In genomic region chr2:236394571-236394970, GRCh38 we compare ENCODE assay signal across 20 cellular contexts.
DNase-seq lines count a peak whose midpoint lies in the region; ATAC-seq and TF ChIP-seq lines count a peak whose summit lies in the region.
"Had no signal": no experiment of that assay in that cellular context is flagged by ENCODE, and none has a peak within 500 bp of the region (broad histone marks: within the 10 kb centered on the region; RNA-seq: fewer than 3 reads in every experiment).

No MANE protein-coding gene starts in this region.

- H2BK120ac ChIP-seq in H9 (ENCODE audit: low read depth, low read length, poor library complexity, severe bottlenecking): no peak overlapping the region

- no peak overlapping the region for H3K18ac ChIP-seq in H9 (ENCODE audit: insufficient read length, low read depth, low read length)

- H3K27me3 ChIP-seq in H9 (ENCODE audit: insufficient read depth, low read length): no peaks in the 10 kb centered on the region
- H3K27me3 ChIP-seq in vagina: no peaks in the 10 kb centered on the region
- peaks cover 0 to under 1% (median 0%) of the 10 kb centered on the region in 3 donors for H3K27me3 ChIP-seq in gastrocnemius medialis
- H3K27me3 ChIP-seq: BE2C had no signal

- H3K27ac ChIP-seq in H9 (ENCODE audit: insufficient read length, low read depth, low read length): no peak overlapping the region
- H3K27ac ChIP-seq in vagina: no peak overlapping the region
- H3K27ac ChIP-seq in gastrocnemius medialis: no peak overlapping the region
- H3K27ac ChIP-seq: GM23248, HL-60 had no signal

- DNase-seq in H9 (peak; percentile 9), NCI-H510A treated with DMSO at 0.1 percent for 48 hours (lab: John Stamatoyannopoulos, UW) (peak; percentile 53), islet precursor cell (peak; percentile 25), vagina (ENCODE audit: extremely low spot score in 2 of 2) (peak; percentile 19 to 27), hypothalamus (lab: John Stamatoyannopoulos, UW) (no peak), gastrocnemius medialis (no peak)
- DNase-seq: ACHN; BE2C; C1 segment of cervical spinal cord; Caco-2; CD4-positive, CD25-positive, alpha-beta regulatory T cell; CD8-positive, alpha-beta memory T cell; DMS153; DMS79; GF-D8; GM23248; HFFc6 had no signal

- H4K5ac ChIP-seq in H9 (ENCODE audit: insufficient read length, low read depth, low read length): no peak overlapping the region

- H2BK20ac ChIP-seq in H9 (ENCODE audit: low read depth, low read length, poor library complexity, severe bottlenecking): no peak overlapping the region

- no peak overlapping the region for H3K4ac ChIP-seq in H9 (ENCODE audit: low read depth, low read length)

- H3K4me2 ChIP-seq in H9 (ENCODE audit: insufficient read depth, insufficient read length, low read length): no peak overlapping the region

- no peak overlapping the region for H3K23ac ChIP-seq in H9 (ENCODE audit: insufficient read length, low read depth, low read length)

- no peak overlapping the region for H4K91ac ChIP-seq in H9 (ENCODE audit: insufficient read length, low read depth, low read length)

- H3K36me3 Mint-ChIP-seq in H9 (ENCODE audit: insufficient read depth in 1 of 3, low read depth in 3 of 3): peaks cover 0 to 9% (median 9%) of the 10 kb centered on the region in 3 experiments; a peak in 4 of 7 replicates
- H3K36me3 Mint-ChIP-seq: CD4-positive, CD25-positive, alpha-beta regulatory T cell had no signal

- H4K20me1 ChIP-seq in H9 (ENCODE audit: control insufficient read depth, insufficient read depth, insufficient read length): no peaks in the 10 kb centered on the region

- H3K27me3 Mint-ChIP-seq in H9 (ENCODE audit: low read depth): no peaks in the 10 kb centered on the region

- H3K4me1 ChIP-seq in H9 (ENCODE audit: insufficient read depth, low read length) (no peaks in the 10 kb centered on the region), vagina (no peaks in the 10 kb centered on the region), gastrocnemius medialis (no peaks in the 10 kb centered on the region)
- H3K4me1 ChIP-seq: BE2C, Caco-2 had no signal

- no peak overlapping the region for H3K27ac Mint-ChIP-seq in H9
- H3K27ac Mint-ChIP-seq: CD4-positive, CD25-positive, alpha-beta regulatory T cell; CD8-positive, alpha-beta memory T cell; HFFc6 had no signal

- H3K79me2 ChIP-seq in H9 (ENCODE audit: insufficient read depth, low read length): no peaks in the 10 kb centered on the region

- no peaks in the 10 kb centered on the region for H3K9me3 ChIP-seq in H9 (ENCODE audit: control insufficient read depth, low read depth, low read length)
- H3K9me3 ChIP-seq in vagina: no peaks in the 10 kb centered on the region
- H3K9me3 ChIP-seq in gastrocnemius medialis: no peaks in the 10 kb centered on the region
- H3K9me3 ChIP-seq: BE2C, Caco-2 had no signal

- H2AFZ ChIP-seq in H9 (ENCODE audit: low read length): no peak overlapping the region
- H2AFZ ChIP-seq: GM23248 had no signal

- no peak overlapping the region; the same call in 1 of the 2 replicates for H3K14ac ChIP-seq in H9 (ENCODE audit: insufficient read depth, low read length)

- in situ Hi-C loops in gastrocnemius medialis (cut with MboI; ENCODE audit: low sequenced_read_pairs in 4 of 4): no loop called here

- H3K4me3 ChIP-seq in vagina: no peak overlapping the region
- no peak overlapping the region for H3K4me3 ChIP-seq in gastrocnemius medialis
- H3K4me3 ChIP-seq: GM23248 had no signal

- WGBS in H9 (ENCODE audit: extremely low coverage, insufficient read length, low lambda C conversion rate): no CpG with 5 or more reads among the region's 9 CpGs

- TF ChIP-seq POLR2A in vagina (IDR thresholded peaks at IDR 0.05) (no peak), gastrocnemius medialis (IDR thresholded peaks at IDR 0.05) (no peak)

- no peak overlapping the region for H3T11ph ChIP-seq in H9 (ENCODE audit: low read length)

- H3K36me3 ChIP-seq in vagina: no peaks in the 10 kb centered on the region
- no peaks in the 10 kb centered on the region for H3K36me3 ChIP-seq in gastrocnemius medialis
- H3K36me3 ChIP-seq: BE2C had no signal

- intact Hi-C loops in vagina (cut with DNase I): no loop called here
- intact Hi-C loops in gastrocnemius medialis (cut with DNase I; ENCODE audit: low total_unique reads): no loop called here

- no peak overlapping the region for H2BK5ac ChIP-seq in H9 (ENCODE audit: insufficient read length, low read length)

- H2BK12ac ChIP-seq in H9 (ENCODE audit: insufficient read length, low read depth, low read length): no peak overlapping the region

- H3K4me3 Mint-ChIP-seq in H9: no peak overlapping the region
- H3K4me3 Mint-ChIP-seq: CD4-positive, CD25-positive, alpha-beta regulatory T cell; CD8-positive, alpha-beta memory T cell; HFFc6 had no signal

- H3K23me2 ChIP-seq in H9 (ENCODE audit: insufficient read length, low read depth, low read length, poor library complexity, severe bottlenecking): no peaks in the 10 kb centered on the region

- H3K56ac ChIP-seq in H9 (ENCODE audit: insufficient read length, low read depth, low read length): no peak overlapping the region

- H3K4me1 Mint-ChIP-seq in H9: peaks cover 20 to 37% of the 10 kb centered on the region in 2 experiments
- H3K4me1 Mint-ChIP-seq: CD4-positive, CD25-positive, alpha-beta regulatory T cell; CD8-positive, alpha-beta memory T cell had no signal

- H4K8ac ChIP-seq in H9 (replicated peaks; ENCODE audit: insufficient read length, low read depth, low read length): no peak overlapping the region

- H2AK5ac ChIP-seq in H9 (ENCODE audit: insufficient read length, low read length): no peak overlapping the region

- H2BK15ac ChIP-seq in H9 (ENCODE audit: low read depth, low read length): no peak overlapping the region

- H3K9me3 Mint-ChIP-seq in H9: peaks cover 0 to 3% of the 10 kb centered on the region in 2 experiments; a peak in 2 of 5 replicates

- ATAC-seq in GM18502 (IDR thresholded peaks at IDR 0.05; ENCODE audit: poor library complexity, unreplicated experiment) (no peak), gastrocnemius medialis (no peak)
- ATAC-seq: HCT116 had no signal

- TF ChIP-seq CTCF in H9 (conservative IDR thresholded peaks at IDR 0.05) (no peak), vagina (IDR thresholded peaks at IDR 0.05) (no peak), gastrocnemius medialis (IDR thresholded peaks at IDR 0.05 in 4 of 5, conservative IDR thresholded peaks at IDR 0.05 in 1 of 5) (no peak)

- no peaks in the 10 kb centered on the region for H3K79me1 ChIP-seq in H9 (ENCODE audit: insufficient read depth, low read depth, low read length, poor library complexity, severe bottlenecking)

- no peak overlapping the region for H3K9ac ChIP-seq in H9 (ENCODE audit: extremely low read depth, insufficient read length, low read length)
- H3K9ac ChIP-seq: GM23248 had no signal

Comparison
In these comparisons a context has a peak if more than half of its experiments do, and no peak if none do; other contexts are left out.
1. DNase-seq: peak in H9 (single experiment), NCI-H510A treated with DMSO at 0.1 percent for 48 hours (single experiment), islet precursor cell (single experiment) and vagina (2 of 2); none in hypothalamus (0 of 51) and gastrocnemius medialis (0 of 2).